In genomic region chr6:25682324-25682723, GRCh38 we compare ENCODE assay signal across 27 cellular contexts. TPM values are rescaled to one million over a fixed set of nuclear protein-coding genes. Genes with fewer than 3 reads are reported as not detected.
"Had no signal": no experiment of that assay in that cellular context is flagged by ENCODE, and none has a peak within 500 bp of the region (broad histone marks: within the 10 kb centered on the region; RNA-seq: fewer than 3 reads in every experiment).

No MANE protein-coding gene starts in this region.

- H3K36me3 ChIP-seq: esophagus muscularis mucosa, gastrocnemius medialis, heart right ventricle, right atrium auricular region, sigmoid colon, tibial nerve, upper lobe of right lung, vagina had no signal

- FAIRE-seq: islet of Langerhans had no signal

- H3K4me1 Mint-ChIP-seq: naive thymus-derived CD4-positive, alpha-beta T cell; nephron progenitor cell; stimulated activated naive B cell treated with anti-CD40 and anti-IgM and Interleukin-4, amounts not matched to agents 10 μg/mL and 1 μg/mL and 100 μg/mL, for 72 hours; stimulated activated naive CD8-positive, alpha-beta T cell treated with anti-CD3 and anti-CD28 coated beads, Interleukin-15, amount 100 ng/mL, for 72 hours had no signal

- H3K36me3 Mint-ChIP-seq: naive thymus-derived CD4-positive, alpha-beta T cell; stimulated activated naive B cell treated with anti-CD40 and anti-IgM and Interleukin-4, amounts not matched to agents 10 μg/mL and 1 μg/mL and 100 μg/mL, for 72 hours had no signal

- H3K27ac ChIP-seq: epithelial cell of prostate, esophagus muscularis mucosa, gastrocnemius medialis, heart right ventricle, right atrium auricular region, sigmoid colon, skin epidermis, testis, tibial nerve, upper lobe of right lung, vagina had no signal

- H3K27ac Mint-ChIP-seq: effector memory CD8-positive, alpha-beta T cell; naive thymus-derived CD4-positive, alpha-beta T cell; nephron progenitor cell; stimulated activated naive B cell treated with anti-CD40 and anti-IgM and Interleukin-4, amounts not matched to agents 10 μg/mL and 1 μg/mL and 100 μg/mL, for 72 hours; stimulated activated naive CD8-positive, alpha-beta T cell treated with anti-CD3 and anti-CD28 coated beads, Interleukin-15, amount 100 ng/mL, for 72 hours had no signal

- H3K9me3 Mint-ChIP-seq: effector memory CD8-positive, alpha-beta T cell; nephron progenitor cell; stimulated activated naive CD8-positive, alpha-beta T cell treated with anti-CD3 and anti-CD28 coated beads, Interleukin-15, amount 100 ng/mL, for 72 hours had no signal

- H3K27me3 ChIP-seq: esophagus muscularis mucosa, gastrocnemius medialis, right atrium auricular region, sigmoid colon, testis, tibial nerve, upper lobe of right lung, vagina had no signal

- H3K4me3 ChIP-seq: esophagus muscularis mucosa, gastrocnemius medialis, heart right ventricle, right atrium auricular region, sigmoid colon, skin epidermis, testis, tibial nerve, upper lobe of right lung, vagina had no signal

- H3K4me1 ChIP-seq: esophagus muscularis mucosa, gastrocnemius medialis, heart right ventricle, right atrium auricular region, sigmoid colon, testis, tibial nerve, upper lobe of right lung, vagina had no signal

- DNase-seq: effector memory CD8-positive, alpha-beta T cell; gastrocnemius medialis; heart right ventricle; hypothalamus; kidney glomerular epithelial cell; mesendoderm; naive thymus-derived CD4-positive, alpha-beta T cell; nephron progenitor cell; posterior cingulate gyrus; sigmoid colon; stimulated activated CD4-positive, alpha-beta T cell treated with anti-CD3 and anti-CD28 coated beads, Interleukin-2, amount 100 ng/mL, for 24 hours; stimulated activated CD4-positive, alpha-beta T cell treated with anti-CD3 and anti-CD28 coated beads, Interleukin-4, amount 100 ng/mL, for 4 hours; stimulated activated naive B cell treated with anti-CD40 and anti-IgM and Interleukin-4, amounts not matched to agents 10 μg/mL and 1 μg/mL and 100 μg/mL, for 72 hours; stimulated activated naive CD8-positive, alpha-beta T cell treated with anti-CD3 and anti-CD28 coated beads, Interleukin-15, amount 100 ng/mL, for 72 hours; testis; upper lobe of right lung had no signal

- ATAC-seq: effector memory CD8-positive, alpha-beta T cell; gastrocnemius medialis; heart right ventricle; naive thymus-derived CD4-positive, alpha-beta T cell; stimulated activated naive B cell treated with anti-CD40 and anti-IgM and Interleukin-4, amounts not matched to agents 10 μg/mL and 1 μg/mL and 100 μg/mL, for 72 hours; stimulated activated naive CD8-positive, alpha-beta T cell treated with anti-CD3 and anti-CD28 coated beads, Interleukin-15, amount 100 ng/mL, for 72 hours; upper lobe of right lung had no signal

- H3K9me3 ChIP-seq: esophagus muscularis mucosa, gastrocnemius medialis, right atrium auricular region, testis, tibial nerve, upper lobe of right lung, vagina had no signal

- H3K4me3 Mint-ChIP-seq: effector memory CD8-positive, alpha-beta T cell; naive thymus-derived CD4-positive, alpha-beta T cell; nephron progenitor cell; stimulated activated naive B cell treated with anti-CD40 and anti-IgM and Interleukin-4, amounts not matched to agents 10 μg/mL and 1 μg/mL and 100 μg/mL, for 72 hours; stimulated activated naive CD8-positive, alpha-beta T cell treated with anti-CD3 and anti-CD28 coated beads, Interleukin-15, amount 100 ng/mL, for 72 hours had no signal

RNA-seq across cellular contexts. Expression of gene SCGN, which starts 30.3 kb away (rescaled TPM):
- total RNA-seq: fibroblast of villous mesenchyme; gastrocnemius medialis; lung microvascular endothelial cell; mononuclear cell; naive thymus-derived CD4-positive, alpha-beta T cell; osteocyte; tibial nerve; upper lobe of right lung; vagina had no signal
- polyA plus RNA-seq: naive thymus-derived CD4-positive, alpha-beta T cell had no signal
